Comparison of ENCODE assay signal across 30 cellular contexts in the genomic region with DNA sequence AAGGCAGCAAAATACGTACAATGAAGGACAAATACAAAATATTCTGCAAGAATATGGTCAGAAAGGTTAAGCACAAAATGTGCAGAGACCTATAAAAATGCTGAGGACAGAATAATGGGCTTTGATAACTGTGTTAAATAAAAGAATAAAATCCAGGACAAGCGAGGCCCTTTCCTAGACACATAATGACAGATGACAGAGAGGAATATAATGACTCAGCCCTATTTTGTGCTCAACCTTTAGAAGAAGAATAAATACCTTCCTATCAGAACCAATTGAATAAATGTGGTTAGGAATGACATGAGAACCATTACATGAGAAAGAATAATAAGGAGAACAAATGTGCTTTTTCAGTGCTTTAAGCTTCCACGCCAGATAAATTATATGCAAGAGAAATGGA.
"Had no signal": no experiment of that assay in that cellular context is flagged by ENCODE, and none has a peak within 500 bp of the region (broad histone marks: within the 10 kb centered on the region; RNA-seq: fewer than 3 reads in every experiment).

No MANE protein-coding gene starts in this region.

- ATAC-seq: naive thymus-derived CD8-positive, alpha-beta T cell; natural killer cell treated with Interleukin-12 subunit alpha and Interleukin-12 subunit beta and Interleukin-15 and Interleukin-18, amount 100 ng/mL, for 72 hours; psoas muscle; right cardiac atrium; right lobe of liver; stimulated activated effector memory CD8-positive, alpha-beta T cell treated with anti-CD3 and anti-CD28 coated beads, Interleukin-12 subunit alpha, Interleukin-12 subunit beta, amount 100 ng/mL, for 72 hours; stimulated activated naive CD8-positive, alpha-beta T cell treated with anti-CD3 and anti-CD28 coated beads, Interleukin-15, amount 100 ng/mL, for 72 hours; stimulated activated naive CD8-positive, alpha-beta T cell treated with anti-CD3 and anti-CD28 coated beads, Interleukin-15, Interleukin-2, amounts not matched to agents 100 U/mL and 50 U/mL, for 24 hours; upper lobe of right lung had no signal

- H3K4me2 ChIP-seq: neural progenitor cell had no signal

- H3K27me3 Mint-ChIP-seq: naive thymus-derived CD8-positive, alpha-beta T cell; progenitor cell of endocrine pancreas; stimulated activated naive CD8-positive, alpha-beta T cell treated with anti-CD3 and anti-CD28 coated beads, Interleukin-15, amount 100 ng/mL, for 72 hours; type B pancreatic cell had no signal

- H3K4me1 ChIP-seq: neural progenitor cell, parathyroid adenoma, psoas muscle, right lobe of liver, sigmoid colon, suprapubic skin, testis, tibial artery, transverse colon, upper lobe of right lung, uterus had no signal

- H3K79me2 ChIP-seq: parathyroid adenoma had no signal

- DNase-seq: naive thymus-derived CD8-positive, alpha-beta T cell; nephron progenitor cell; occipital lobe; ovary; posterior cingulate gyrus; psoas muscle; right cardiac atrium; right lobe of liver; sigmoid colon; small intestine; stimulated activated CD4-positive, alpha-beta T cell treated with anti-CD3 and anti-CD28 coated beads, Interleukin-15, amount 100 ng/mL, for 24 hours; stimulated activated CD4-positive, alpha-beta T cell treated with anti-CD3 and anti-CD28 coated beads, Interleukin-2, amount 100 ng/mL, for 24 hours; stimulated activated CD4-positive, alpha-beta T cell treated with anti-CD3 and anti-CD28 coated beads, Interleukin-2, amount 100 ng/mL, for 48 hours; stimulated activated CD4-positive, alpha-beta T cell treated with anti-CD3 and anti-CD28 coated beads, Interleukin-4, amount 100 ng/mL, for 24 hours; stimulated activated naive CD4-positive, alpha-beta T cell; stimulated activated naive CD8-positive, alpha-beta T cell treated with anti-CD3 and anti-CD28 coated beads, Interleukin-15, amount 100 ng/mL, for 72 hours; stimulated activated naive CD8-positive, alpha-beta T cell treated with anti-CD3 and anti-CD28 coated beads, Interleukin-15, Interleukin-2, amounts not matched to agents 100 U/mL and 50 U/mL, for 24 hours; substantia nigra; testis; tibial artery; transverse colon; upper lobe of right lung; uterus had no signal

- H3K27ac Mint-ChIP-seq: naive thymus-derived CD8-positive, alpha-beta T cell; natural killer cell treated with Interleukin-12 subunit alpha and Interleukin-12 subunit beta and Interleukin-15 and Interleukin-18, amount 100 ng/mL, for 72 hours; neural progenitor cell; progenitor cell of endocrine pancreas; stimulated activated effector memory CD8-positive, alpha-beta T cell treated with anti-CD3 and anti-CD28 coated beads, Interleukin-12 subunit alpha, Interleukin-12 subunit beta, amount 100 ng/mL, for 72 hours; stimulated activated naive CD8-positive, alpha-beta T cell treated with anti-CD3 and anti-CD28 coated beads, Interleukin-15, amount 100 ng/mL, for 72 hours; type B pancreatic cell had no signal

- H3K36me3 Mint-ChIP-seq: naive thymus-derived CD8-positive, alpha-beta T cell; natural killer cell treated with Interleukin-12 subunit alpha and Interleukin-12 subunit beta and Interleukin-15 and Interleukin-18, amount 100 ng/mL, for 72 hours; neural progenitor cell; stimulated activated effector memory CD8-positive, alpha-beta T cell treated with anti-CD3 and anti-CD28 coated beads, Interleukin-12 subunit alpha, Interleukin-12 subunit beta, amount 100 ng/mL, for 72 hours; type B pancreatic cell had no signal

- H3K9ac ChIP-seq: neural progenitor cell, parathyroid adenoma had no signal

- H3K4me1 Mint-ChIP-seq: naive thymus-derived CD8-positive, alpha-beta T cell; neural progenitor cell; stimulated activated effector memory CD8-positive, alpha-beta T cell treated with anti-CD3 and anti-CD28 coated beads, Interleukin-12 subunit alpha, Interleukin-12 subunit beta, amount 100 ng/mL, for 72 hours; stimulated activated naive CD8-positive, alpha-beta T cell treated with anti-CD3 and anti-CD28 coated beads, Interleukin-15, amount 100 ng/mL, for 72 hours had no signal

- H3K4me3 Mint-ChIP-seq: naive thymus-derived CD8-positive, alpha-beta T cell; natural killer cell treated with Interleukin-12 subunit alpha and Interleukin-12 subunit beta and Interleukin-15 and Interleukin-18, amount 100 ng/mL, for 72 hours; nephron progenitor cell; neural progenitor cell; stimulated activated effector memory CD8-positive, alpha-beta T cell treated with anti-CD3 and anti-CD28 coated beads, Interleukin-12 subunit alpha, Interleukin-12 subunit beta, amount 100 ng/mL, for 72 hours; stimulated activated naive CD8-positive, alpha-beta T cell treated with anti-CD3 and anti-CD28 coated beads, Interleukin-15, amount 100 ng/mL, for 72 hours; type B pancreatic cell had no signal

- H3K27me3 ChIP-seq: neural progenitor cell, ovary, right lobe of liver, sigmoid colon, suprapubic skin, testis, tibial artery, transverse colon, upper lobe of right lung, uterus had no signal

- H3K9me3 ChIP-seq: ovary, psoas muscle, right lobe of liver, sigmoid colon, suprapubic skin, testis, transverse colon, upper lobe of right lung, uterus had no signal

- H3K27ac ChIP-seq: neural progenitor cell, ovary, parathyroid adenoma, psoas muscle, right lobe of liver, sigmoid colon, suprapubic skin, testis, tibial artery, transverse colon, upper lobe of right lung, uterus had no signal

- H3K9me3 Mint-ChIP-seq: stimulated activated naive CD8-positive, alpha-beta T cell treated with anti-CD3 and anti-CD28 coated beads, Interleukin-15, amount 100 ng/mL, for 72 hours had no signal

- H3K4me3 ChIP-seq: neural progenitor cell, ovary, psoas muscle, right lobe of liver, sigmoid colon, suprapubic skin, testis, tibial artery, transverse colon, upper lobe of right lung, uterus had no signal

- H2AFZ ChIP-seq: neural progenitor cell, parathyroid adenoma had no signal

- H3K36me3 ChIP-seq: ovary, right lobe of liver, sigmoid colon, suprapubic skin, tibial artery, transverse colon, upper lobe of right lung, uterus had no signal
